ENCODE assay signal across 9 cellular contexts in genomic region chr18:79588636-79589481, GRCh38.
DNase-seq lines count a peak whose midpoint lies in the region; ATAC-seq and TF ChIP-seq lines count a peak whose summit lies in the region.
"Had no signal": no experiment of that assay in that cellular context is flagged by ENCODE, and none has a peak within 500 bp of the region (broad histone marks: within the 10 kb centered on the region; RNA-seq: fewer than 3 reads in every experiment).

No MANE protein-coding gene starts in this region.

- H3K27me3 Mint-ChIP-seq in glutamatergic neuron (ENCODE audit: unreplicated experiment), result peaks cover 4% of the 10 kb centered on the region

- H4K20me1 ChIP-seq in osteoblast (ENCODE audit: insufficient read depth, low read length), result no peaks in the 10 kb centered on the region

- CTCF ChIA-PET in RWPE1 (lab: Yijun Ruan, JAX), result interaction anchor here (0.5 kb wide), 1 partner anchor 13 kb away, joined by 4 read pairs; no protein-coding TSS in a partner anchor

- H3K4me1 ChIP-seq in osteoblast (ENCODE audit: insufficient read depth, low read length), result peaks cover 16% of the 10 kb centered on the region

- H2AFZ ChIP-seq in osteoblast (ENCODE audit: low read length), result peak overlapping the region; percentile 74

- peaks cover 9% of the 10 kb centered on the region for H3K4me1 Mint-ChIP-seq in glutamatergic neuron (ENCODE audit: low read depth, unreplicated experiment)

- POLR2A ChIA-PET in RWPE1 (lab: Yijun Ruan, JAX; ENCODE audit: low non-redundant PET), result no interaction called here

- no peak overlapping the region for H3K4me3 ChIP-seq in osteoblast (ENCODE audit: insufficient read depth, low read length)
- H3K4me3 ChIP-seq: SJSA1 had no signal

- H3K79me2 ChIP-seq in osteoblast (ENCODE audit: insufficient read depth, low read length), result no peaks in the 10 kb centered on the region

- ATAC-seq in GM19452 (IDR thresholded peaks at IDR 0.05; ENCODE audit: unreplicated experiment), result no peak
- no peak for ATAC-seq in GM21723 (IDR thresholded peaks at IDR 0.05; ENCODE audit: unreplicated experiment)

- peak overlapping the region; percentile 48 for H3K4me2 ChIP-seq in osteoblast (ENCODE audit: insufficient read depth, low read length)

- H3K36me3 Mint-ChIP-seq in glutamatergic neuron (ENCODE audit: unreplicated experiment), result peaks cover 5% of the 10 kb centered on the region

- TF ChIP-seq CTCF in RWPE1 (conservative IDR thresholded peaks at IDR 0.05; ENCODE audit: low read depth) (no peak), glutamatergic neuron (IDR thresholded peaks at IDR 0.05; ENCODE audit: partially characterized antibody, unreplicated experiment) (no peak), osteoblast (IDR thresholded peaks at IDR 0.05; ENCODE audit: extremely low read depth, low read depth, low read length) (no peak)

- no peak overlapping the region for H3K27ac Mint-ChIP-seq in glutamatergic neuron (ENCODE audit: unreplicated experiment)

- H3K9me3 Mint-ChIP-seq in glutamatergic neuron (ENCODE audit: unreplicated experiment), result peaks cover 5% of the 10 kb centered on the region

- no peaks in the 10 kb centered on the region for H3K9me3 ChIP-seq in osteoblast (ENCODE audit: low read depth, low read length)
- H3K9me3 ChIP-seq: SJSA1 had no signal

- H3K27ac ChIP-seq in RWPE1 (peak overlapping the region; percentile 79), osteoblast (ENCODE audit: low read depth, low read length) (peak overlapping the region; percentile 79)
- H3K27ac ChIP-seq: SJSA1 had no signal

- H3K36me3 ChIP-seq in osteoblast (ENCODE audit: insufficient read depth, low read length), result no peaks in the 10 kb centered on the region
- H3K36me3 ChIP-seq: SJSA1 had no signal

- peak; percentile 42 for DNase-seq in Ammon's horn (ENCODE audit: low spot score)
- peak; percentile 44 for DNase-seq in RWPE1 (ENCODE audit: low spot score)
- peak; percentile 36 for DNase-seq in glutamatergic neuron
- peak; percentile 98 for DNase-seq in osteoblast (ENCODE audit: insufficient read length, low spot score, missing footprints)
- no peak for DNase-seq in NCI-H524 (lab: John Stamatoyannopoulos, UW)
- DNase-seq in NK-92 (lab: John Stamatoyannopoulos, UW; ENCODE audit: unreplicated experiment), result no peak

- peaks cover 8% of the 10 kb centered on the region for H3K27me3 ChIP-seq in osteoblast (ENCODE audit: insufficient read depth, low read length)
- H3K27me3 ChIP-seq: SJSA1 had no signal

- no peak overlapping the region for H3K4me3 Mint-ChIP-seq in glutamatergic neuron (ENCODE audit: unreplicated experiment)

Comparison
In these comparisons a context has a peak if more than half of its experiments do, and no peak if none do; other contexts are left out.
1. DNase-seq: peak in Ammon's horn (single experiment), RWPE1 (single experiment), glutamatergic neuron (single experiment) and osteoblast (single experiment); none in NCI-H524 (0 of 2) and NK-92 (single experiment).